In the genomic region with DNA sequence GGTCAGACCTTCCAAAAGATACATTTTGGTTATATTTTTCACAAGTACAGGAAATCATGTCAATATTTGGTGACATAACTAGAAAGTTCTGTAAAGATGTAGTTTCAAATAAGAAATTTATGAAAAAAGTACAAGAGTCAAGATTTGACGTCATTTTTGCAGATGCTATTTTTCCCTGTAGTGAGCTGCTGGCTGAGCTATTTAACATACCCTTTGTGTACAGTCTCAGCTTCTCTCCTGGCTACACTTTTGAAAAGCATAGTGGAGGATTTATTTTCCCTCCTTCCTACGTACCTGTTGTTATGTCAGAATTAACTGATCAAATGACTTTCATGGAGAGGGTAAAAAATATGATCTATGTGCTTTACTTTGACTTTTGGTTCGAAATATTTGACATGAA, we compare ENCODE assay signal across 22 cellular contexts. TPM values are rescaled to one million over a fixed set of nuclear protein-coding genes. Genes with fewer than 3 reads are reported as not detected.
"Had no signal": no experiment of that assay in that cellular context is flagged by ENCODE, and none has a peak within 500 bp of the region (broad histone marks: within the 10 kb centered on the region; RNA-seq: fewer than 3 reads in every experiment).

No MANE protein-coding gene starts in this region.

- H3K9me3 ChIP-seq: neutrophil, thyroid gland, uterus had no signal

- H3K27me3 Mint-ChIP-seq: brain, naive B cell had no signal

- H3K4me3 Mint-ChIP-seq: activated naive CD4-positive, alpha-beta T cell treated with anti-CD3 and anti-CD28 coated beads for 36 hours; activated T-cell treated with anti-CD3 and anti-CD28 coated beads, Interleukin-2, amount 50 U/mL, for 4 hours; brain; naive B cell had no signal

- H3K4me3 ChIP-seq: left ventricle myocardium inferior, thyroid gland, uterus had no signal

- H3K4me1 ChIP-seq: left ventricle myocardium inferior, thyroid gland, uterus had no signal

- H3K36me3 Mint-ChIP-seq: brain, naive B cell had no signal

- ATAC-seq: activated CD4-positive, CD25-positive, alpha-beta regulatory T cell treated with anti-CD3 and anti-CD28 coated beads, Interleukin-2, amount 50 U/mL, for 24 hours; activated T-cell treated with anti-CD3 and anti-CD28 coated beads, Interleukin-2, amount 50 U/mL, for 4 hours had no signal

- H3K4me1 Mint-ChIP-seq: brain, naive B cell had no signal

- H3K27ac Mint-ChIP-seq: activated naive CD4-positive, alpha-beta T cell treated with anti-CD3 and anti-CD28 coated beads for 36 hours; brain; naive B cell had no signal

- H3K27ac ChIP-seq: left ventricle myocardium inferior, neutrophil, thyroid gland, uterus had no signal

- H3K27me3 ChIP-seq: neutrophil, thyroid gland, uterus had no signal

- DNase-seq: activated CD4-positive, alpha-beta T cell treated with anti-CD3 and anti-CD28 coated beads, Interleukin-2, amount 50 U/mL, for 1 hour; activated CD8-positive, alpha-beta memory T cell treated with anti-CD3 and anti-CD28 coated beads, Interleukin-2, amount 50 U/mL, for 4 hours; activated naive CD4-positive, alpha-beta T cell treated with anti-CD3 and anti-CD28 coated beads for 36 hours; activated T-cell treated with anti-CD3 and anti-CD28 coated beads, Interleukin-2, amount 50 U/mL, for 4 hours; central memory CD4-positive, alpha-beta T cell; erythroblast; left ventricle myocardium inferior; naive B cell; retina; stimulated activated CD4-positive, alpha-beta T cell treated with anti-CD3 and anti-CD28 coated beads, Interleukin-12 subunit alpha, Interleukin-12 subunit beta, amount 100 ng/mL, for 4 hours; stimulated activated CD4-positive, alpha-beta T cell treated with anti-CD3 and anti-CD28 coated beads, Interleukin-1b, Interleukin-23, amount 100 ng/mL, for 48 hours; stimulated activated naive CD4-positive, alpha-beta T cell treated with Interleukin-2 at 50 U/mL for 16 hours; T1000; thyroid gland; uterus had no signal

- H3K9me3 Mint-ChIP-seq: activated naive CD4-positive, alpha-beta T cell treated with anti-CD3 and anti-CD28 coated beads for 36 hours; activated T-cell treated with anti-CD3 and anti-CD28 coated beads, Interleukin-2, amount 50 U/mL, for 4 hours; brain had no signal

- H3K36me3 ChIP-seq: left ventricle myocardium inferior, neutrophil, thyroid gland, uterus had no signal

RNA-seq across cellular contexts. Expression of gene UGT2B7, which starts 0.5 kb away (rescaled TPM):
- total RNA-seq: activated naive CD4-positive, alpha-beta T cell treated with anti-CD3 and anti-CD28 coated beads for 36 hours; frontal cortex; left ventricle myocardium inferior; mononuclear cell; subcutaneous adipose tissue; T-helper 1 cell treated with Interleukin-12 subunit alpha and Interleukin-12 subunit beta and Interleukin-4 antibody, amounts not matched to agents 30 ng/mL and 1 ng/mL, for 36 hours; thyroid gland had no signal
